26 cellular contexts compared by ENCODE assay signal in the genomic region with DNA sequence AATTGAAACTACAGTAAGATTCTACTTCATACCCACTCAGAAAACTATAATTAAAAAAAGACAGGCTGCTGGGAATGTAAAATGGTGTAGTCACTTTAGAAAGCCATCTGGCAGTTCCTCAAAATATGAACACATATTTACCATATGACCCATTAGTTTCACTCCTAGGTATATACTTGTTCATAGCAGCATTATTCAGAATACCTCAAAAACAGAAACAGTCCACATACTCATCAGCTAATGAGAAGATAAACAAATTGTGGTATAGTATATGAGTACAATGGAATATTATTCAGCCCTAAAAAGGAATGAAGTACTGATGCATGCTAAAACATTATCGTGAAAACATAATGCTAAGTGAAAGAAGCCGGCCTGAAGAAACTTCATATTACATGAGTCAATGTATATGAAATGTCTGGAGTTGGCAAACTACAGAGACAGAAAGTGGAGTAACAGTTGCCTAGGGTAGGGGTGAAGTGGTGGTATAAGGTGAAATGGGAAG. TPM values are rescaled to one million over a fixed set of nuclear protein-coding genes. Genes with fewer than 3 reads are reported as not detected.
A peak's percentile ranks its signal among the peaks of the same experiment; 100 is the strongest.
DNase-seq lines count a peak whose midpoint lies in the region; ATAC-seq, FAIRE-seq and TF ChIP-seq lines count a peak whose summit lies in the region.
"Had no signal": no experiment of that assay in that cellular context is flagged by ENCODE, and none has a peak within 500 bp of the region (broad histone marks: within the 10 kb centered on the region; RNA-seq: fewer than 3 reads in every experiment).

No MANE protein-coding gene starts in this region.

- no peak for TF ChIP-seq RAD21 in K562 (CRISPR knock-in tag; conservative IDR thresholded peaks at IDR 0.05 in 1 of 2, IDR thresholded peaks at IDR 0.05 in 1 of 2)

- no peaks in the 10 kb centered on the region; a peak in 1 of 5 replicates for H3K4me1 ChIP-seq in K562 (replicated peaks in 1 of 2; ENCODE audit: control insufficient read depth in 2 of 2, insufficient read depth in 2 of 2, low read length in 2 of 2)
- H3K4me1 ChIP-seq in aorta (ENCODE audit: control insufficient read depth in 1 of 2, insufficient read depth in 2 of 2, low read length in 2 of 2), result no peaks in the 10 kb centered on the region
- H3K4me1 ChIP-seq: BE2C had no signal

- in situ Hi-C loops in K562 (cut with MboI), result no loop called here

- no peak overlapping the region for H3K9ac ChIP-seq in K562 (ENCODE audit: insufficient read depth in 1 of 2, low read depth in 2 of 2, low read length in 2 of 2)
- H3K9ac ChIP-seq: BLaER1 had no signal

- no peak for TF ChIP-seq POLR2A in H54 (IDR thresholded peaks at IDR 0.05; ENCODE audit: low read depth, low read length)
- no peak for TF ChIP-seq POLR2A in K562 (conservative IDR thresholded peaks at IDR 0.05)

- H2AFZ ChIP-seq in K562 (ENCODE audit: low read depth, low read length), result no peak overlapping the region

- 37% methylated on average over 2 of the region's 2 CpGs for WGBS in K562 (ENCODE audit: insufficient coverage, low coverage, missing lambda C conversion rate)
- 93 to 95% methylated on average over 2 of the region's 2 CpGs for WGBS in aorta, 2 donors

- ATAC-seq in K562 (no peak), aorta (ENCODE audit: low FRiP score) (no peak), GM19351 (IDR thresholded peaks at IDR 0.05; ENCODE audit: unreplicated experiment) (no peak)
- ATAC-seq: GM12878 had no signal

- POLR2A ChIA-PET in K562 (lab: Yijun Ruan, JAX), result interaction anchor here (1.3 kb wide), 1 partner anchor 10 kb away, joined by 5 read pairs; no protein-coding TSS in a partner anchor

- TF ChIP-seq EP300 in K562 (IDR thresholded peaks at IDR 0.05; ENCODE audit: low read length), result no peak

- intact Hi-C loops in K562 (cut with micrococcal nuclease) (no loop called here), aorta (cut with DNase I) (no loop called here)

- H3K36me3 ChIP-seq in K562 (ENCODE audit: control insufficient read depth, insufficient read depth, low read length) (no peaks in the 10 kb centered on the region), aorta (ENCODE audit: control insufficient read depth in 1 of 2, insufficient read depth in 2 of 2, low read length in 1 of 2) (no peaks in the 10 kb centered on the region)
- H3K36me3 ChIP-seq: BE2C, BLaER1 had no signal

- no peak for DNase-seq in H54 (ENCODE audit: insufficient read length, low spot score)
- peak; percentile 19 for DNase-seq in MV-4-11 (lab: John Stamatoyannopoulos, UW)
- no peak for DNase-seq in K562 (ENCODE audit: extremely low read depth in 1 of 4, low spot score in 3 of 4)
- no peak for DNase-seq in aorta
- no peak for DNase-seq in GDM1 (lab: John Stamatoyannopoulos, UW)
- no peak for DNase-seq in DMS53 (lab: John Stamatoyannopoulos, UW)
- DNase-seq: 8988T; ACHN; BE2C; C1 segment of cervical spinal cord; CD4-positive, alpha-beta memory T cell; CD4-positive, CD25-positive, alpha-beta regulatory T cell; CD8-positive, alpha-beta memory T cell; COR-L47; DMS 273 treated with DMSO at 0.1 percent for 48 hours; DMS153; DMS79 treated with DMSO at 0.1 percent for 48 hours had no signal

- FAIRE-seq in H54 (lab: Jason Lieb, UNC) (peak; percentile 65), K562 (lab: Jason Lieb, UNC) (no peak)
- FAIRE-seq: A204.1, G401.6, GM12878, GM19239 had no signal

- CTCF ChIA-PET in K562 (lab: Yijun Ruan, JAX; ENCODE audit: low intra/inter-chr PET ratio), result no interaction called here

- TF ChIP-seq CTCF in K562 (IDR thresholded peaks at IDR 0.05 in 2 of 3, conservative IDR thresholded peaks at IDR 0.05 in 1 of 3; ENCODE audit: insufficient read depth in 2 of 3, low read depth in 1 of 3, low read length in 3 of 3), result no peak

- H3K27me3 ChIP-seq in K562 (ENCODE audit: control insufficient read depth in 2 of 2, insufficient read depth in 2 of 2, low read length in 2 of 2) (no peaks in the 10 kb centered on the region), aorta (ENCODE audit: control insufficient read depth in 1 of 2, insufficient read depth in 2 of 2, low read length in 1 of 2) (no peaks in the 10 kb centered on the region)
- H3K27me3 ChIP-seq: BE2C, BLaER1 had no signal

- H3K27ac ChIP-seq in K562 (ENCODE audit: extremely low read depth, low read depth, low read length) (no peak overlapping the region), aorta (ENCODE audit: low read depth in 1 of 2, low read length in 2 of 2) (no peak overlapping the region)
- H3K27ac ChIP-seq: BLaER1 had no signal

- H4K20me1 ChIP-seq in K562 (replicated peaks; ENCODE audit: control insufficient read depth, insufficient read depth, low read length), result no peaks in the 10 kb centered on the region
- H4K20me1 ChIP-seq: BLaER1 had no signal

- BruUV-seq in K562 (replicated peaks; lab: Mats Ljungman, UMichigan), result no TSS peak

- H3K4me2 ChIP-seq in K562 (ENCODE audit: insufficient read depth, low read length), result no peak overlapping the region
- H3K4me2 ChIP-seq: BLaER1 had no signal

- no peaks in the 10 kb centered on the region for H3K9me1 ChIP-seq in K562 (ENCODE audit: control insufficient read depth, insufficient read depth, low read length)

- H3K9me3 ChIP-seq in K562 (replicated peaks; ENCODE audit: control insufficient read depth, insufficient read depth, low read depth, low read length), result peaks cover 3% of the 10 kb centered on the region; the same call in 1 of the 2 replicates
- no peaks in the 10 kb centered on the region for H3K9me3 ChIP-seq in aorta (ENCODE audit: control insufficient read depth, low read length)
- H3K9me3 ChIP-seq: BE2C had no signal

- H3K4me3 ChIP-seq in K562 (no peak overlapping the region), aorta (ENCODE audit: low read length in 2 of 2) (no peak overlapping the region)
- H3K4me3 ChIP-seq: BLaER1, GM12878 had no signal

- H3K79me2 ChIP-seq in K562 (ENCODE audit: control insufficient read depth, insufficient read depth, low read length), result no peaks in the 10 kb centered on the region

RNA-seq across cellular contexts. Expression of a gene that starts 23.8 kb away (rescaled TPM):
- 12.4 and 21.6 TPM in 2 replicates for total RNA-seq in K562 (2011; cell fraction: chromatin; rRNA removed; ENCODE audit: low replicate concordance)
- total RNA-seq in K562 (2011; cell fraction: nucleolus; rRNA removed), result 5.2 and 8.3 TPM in 2 replicates
- total RNA-seq in K562 (2011; cell fraction: nucleoplasm; rRNA removed), result 10.3 and 12.6 TPM in 2 replicates
- total RNA-seq in K562 (2014; rRNA removed), result 10.9 and 13.0 TPM in 2 replicates
- 20.9 and 23.9 TPM in 2 replicates for total RNA-seq in K562 (2014; rRNA removed; fragmentation: Illumina TruSeq; extraction: Trizol)
- 19.3 and 19.6 TPM in 2 replicates for total RNA-seq in K562 (2015; rRNA removed; fragmentation: Illumina TruSeq; extraction: Trizol)
- total RNA-seq in K562 (2021), result 14.6 and 15.9 TPM in 2 replicates
- 11.6 and 16.7 TPM in 2 replicates for polyA plus RNA-seq in K562 (2011; rRNA removed)
- 6.0 and 10.4 TPM in 2 replicates for polyA plus RNA-seq in K562 (2011; cell fraction: cytosol; rRNA removed)
- polyA plus RNA-seq in K562 (2011; cell fraction: nucleus; rRNA removed), result 6.8 and 8.3 TPM in 2 replicates
- 14.7 and 19.2 TPM in 2 replicates for polyA plus RNA-seq in K562 (2012)
- polyA plus RNA-seq in K562 (2014; fragmentation: Illumina TruSeq; extraction: Trizol), result 21.9 and 22.2 TPM in 2 replicates
- polyA plus RNA-seq in K562 (2014; fragmentation: Nextera tagmentation; extraction: Ambion mirVana), result 10 to 100 TPM; 21.6 to 34.5 TPM
- polyA plus RNA-seq in K562 (2014; rRNA removed), result 21.4 and 23.8 TPM in 2 replicates
- polyA minus RNA-seq in K562 (2011; rRNA and poly(A)+ RNA removed), result 16.8 and 17.7 TPM in 2 replicates
- polyA minus RNA-seq in K562 (2011; cell fraction: cytosol; rRNA and poly(A)+ RNA removed), result 4.5 and 4.8 TPM in 2 replicates
- 2.6 and 3.2 TPM in 2 replicates for polyA minus RNA-seq in K562 (2011; cell fraction: nucleus; rRNA and poly(A)+ RNA removed)
- 10 to 100 TPM; 11.0 to 11.4 TPM for total RNA-seq in aorta
- 1 to 10 TPM; 3.4 to 5.7 TPM for polyA plus RNA-seq in aorta

RNA-seq across cellular contexts. Expression of a gene that starts 23.9 kb away (rescaled TPM):
- total RNA-seq in K562 (2011; cell fraction: chromatin; rRNA removed; ENCODE audit: low replicate concordance), result 9.1 and 31.6 TPM in 2 replicates
- total RNA-seq in K562 (2011; cell fraction: nucleolus; rRNA removed), result 6.2 and 7.5 TPM in 2 replicates
- total RNA-seq in K562 (2011; cell fraction: nucleoplasm; rRNA removed), result 11.7 and 16.8 TPM in 2 replicates
- total RNA-seq in K562 (2014; rRNA removed) (25.4 and 28.9 TPM in 2 replicates), K562 (2014; rRNA removed; fragmentation: Illumina TruSeq; extraction: Trizol) (52.8 and 56.1 TPM in 2 replicates), K562 (2015; rRNA removed; fragmentation: Illumina TruSeq; extraction: Trizol) (41.0 and 44.3 TPM in 2 replicates), K562 (2021) (33.3 and 37.0 TPM in 2 replicates), aorta (1 to 10 TPM; 6.1 to 7.9 TPM)
- polyA plus RNA-seq in K562 (2011; rRNA removed) (25.7 and 38.6 TPM in 2 replicates), K562 (2014; fragmentation: Illumina TruSeq; extraction: Trizol) (31.9 and 39.7 TPM in 2 replicates), K562 (2014; fragmentation: Nextera tagmentation; extraction: Ambion mirVana) (10 to 100 TPM; 15.2 to 17.2 TPM), K562 (2014; rRNA removed) (26.5 and 28.3 TPM in 2 replicates), aorta (1 to 10 TPM; 3.1 to 3.9 TPM)
- 6.1 and 11.0 TPM in 2 replicates for polyA plus RNA-seq in K562 (2011; cell fraction: cytosol; rRNA removed)
- polyA plus RNA-seq in K562 (2011; cell fraction: nucleus; rRNA removed), result 5.6 and 8.1 TPM in 2 replicates
- 17.9 and 26.4 TPM in 2 replicates for polyA plus RNA-seq in K562 (2012)
- polyA minus RNA-seq in K562 (2011; rRNA and poly(A)+ RNA removed), result 48.5 and 48.9 TPM in 2 replicates
- 12.7 and 16.2 TPM in 2 replicates for polyA minus RNA-seq in K562 (2011; cell fraction: cytosol; rRNA and poly(A)+ RNA removed)
- polyA minus RNA-seq in K562 (2011; cell fraction: nucleus; rRNA and poly(A)+ RNA removed), result 4.3 and 6.6 TPM in 2 replicates

RNA-seq across cellular contexts. Expression of a gene that starts 29.4 kb away (rescaled TPM):
- total RNA-seq in K562 (2011; cell fraction: chromatin; rRNA removed; ENCODE audit: low replicate concordance), result 0.21 TPM in 1 of 2 replicates, not detected in the other
- not detected in 2 replicates for total RNA-seq in K562 (2011; cell fraction: nucleolus; rRNA removed)
- total RNA-seq in K562 (2011; cell fraction: nucleoplasm; rRNA removed), result not detected in 2 replicates
- total RNA-seq in K562 (2014; rRNA removed), result 0.05 TPM in 1 of 2 replicates, not detected in the other
- 0.13 TPM in 1 of 2 replicates, not detected in the other for total RNA-seq in K562 (2014; rRNA removed; fragmentation: Illumina TruSeq; extraction: Trizol)
- total RNA-seq in K562 (2015; rRNA removed; fragmentation: Illumina TruSeq; extraction: Trizol), result not detected in 2 replicates
- 0.20 TPM in 1 of 2 replicates, not detected in the other for total RNA-seq in K562 (2021)
- polyA plus RNA-seq in K562 (2011; rRNA removed), result 0.05 TPM in 1 of 2 replicates, not detected in the other
- polyA plus RNA-seq in K562 (2011; cell fraction: cytosol; rRNA removed), result 0.04 TPM in 1 of 2 replicates, not detected in the other
- polyA plus RNA-seq in K562 (2011; cell fraction: nucleus; rRNA removed), result not detected in 2 replicates
- polyA plus RNA-seq in K562 (2012), result 0.07 and 0.09 TPM in 2 replicates
- polyA plus RNA-seq in K562 (2014; fragmentation: Illumina TruSeq; extraction: Trizol), result 0.08 and 0.10 TPM in 2 replicates
- under 1 TPM; 0.14 to 0.35 TPM for polyA plus RNA-seq in K562 (2014; fragmentation: Nextera tagmentation; extraction: Ambion mirVana)
- 0.05 TPM in 1 of 2 replicates, not detected in the other for polyA plus RNA-seq in K562 (2014; rRNA removed)
- not detected in 2 replicates for polyA minus RNA-seq in K562 (2011; rRNA and poly(A)+ RNA removed)
- not detected in 2 replicates for polyA minus RNA-seq in K562 (2011; cell fraction: cytosol; rRNA and poly(A)+ RNA removed)
- not detected in 2 replicates for polyA minus RNA-seq in K562 (2011; cell fraction: nucleus; rRNA and poly(A)+ RNA removed)
- not detected for total RNA-seq in aorta
- polyA plus RNA-seq in aorta, result not detected
- total RNA-seq: A673; CD4-positive, alpha-beta memory T cell; CD4-positive, CD25-positive, alpha-beta regulatory T cell; CD8-positive, alpha-beta memory T cell; GM12878 had no signal
- polyA plus RNA-seq: AG04450; CD14-positive monocyte; CD4-positive, alpha-beta memory T cell; CD4-positive, CD25-positive, alpha-beta regulatory T cell; CD8-positive, alpha-beta memory T cell had no signal

RNA-seq across cellular contexts. Expression of a gene that starts 41.0 kb away (rescaled TPM):
- 71.2 and 77.5 TPM in 2 replicates for total RNA-seq in K562 (2011; cell fraction: chromatin; rRNA removed; ENCODE audit: low replicate concordance)
- total RNA-seq in K562 (2011; cell fraction: nucleolus; rRNA removed), result 28.5 and 36.1 TPM in 2 replicates
- 34.3 and 37.7 TPM in 2 replicates for total RNA-seq in K562 (2011; cell fraction: nucleoplasm; rRNA removed)
- total RNA-seq in K562 (2014; rRNA removed) (20.1 and 22.6 TPM in 2 replicates), K562 (2014; rRNA removed; fragmentation: Illumina TruSeq; extraction: Trizol) (32.1 and 34.4 TPM in 2 replicates), K562 (2015; rRNA removed; fragmentation: Illumina TruSeq; extraction: Trizol) (29.7 and 29.8 TPM in 2 replicates), K562 (2021) (29.0 and 31.8 TPM in 2 replicates), aorta (10 to 100 TPM; 30.2 to 34.9 TPM)
- polyA plus RNA-seq in K562 (2011; rRNA removed) (9.3 and 10.8 TPM in 2 replicates), K562 (2014; fragmentation: Illumina TruSeq; extraction: Trizol) (14.6 and 16.6 TPM in 2 replicates), K562 (2014; fragmentation: Nextera tagmentation; extraction: Ambion mirVana) (1 to 10 TPM; 6.0 to 8.3 TPM), K562 (2014; rRNA removed) (12.3 and 13.9 TPM in 2 replicates), aorta (1 to 10 TPM; 4.5 to 6.9 TPM)
- 5.0 and 8.8 TPM in 2 replicates for polyA plus RNA-seq in K562 (2011; cell fraction: cytosol; rRNA removed)
- polyA plus RNA-seq in K562 (2011; cell fraction: nucleus; rRNA removed), result 11.0 and 11.1 TPM in 2 replicates
- polyA plus RNA-seq in K562 (2012), result 13.2 and 15.1 TPM in 2 replicates
- 37.7 and 51.3 TPM in 2 replicates for polyA minus RNA-seq in K562 (2011; rRNA and poly(A)+ RNA removed)
- 22.4 and 30.3 TPM in 2 replicates for polyA minus RNA-seq in K562 (2011; cell fraction: cytosol; rRNA and poly(A)+ RNA removed)
- polyA minus RNA-seq in K562 (2011; cell fraction: nucleus; rRNA and poly(A)+ RNA removed), result 10.8 and 25.4 TPM in 2 replicates
